ENCODE assay signal across 10 cellular contexts in genomic region chr6:108945686-108946158, GRCh38.
DNase-seq lines count a peak whose midpoint lies in the region; ATAC-seq and TF ChIP-seq lines count a peak whose summit lies in the region.
"Had no signal": no experiment of that assay in that cellular context is flagged by ENCODE, and none has a peak within 500 bp of the region (broad histone marks: within the 10 kb centered on the region; RNA-seq: fewer than 3 reads in every experiment).

No MANE protein-coding gene starts in this region.

- H3K9ac ChIP-seq in BLaER1 treated with 17β-estradiol and CSF1 and Interleukin-3, amounts not matched to agents 10 nM and 100 nM, result peak overlapping the region in 5 of 11 experiments; percentile 83 to 89 (median 86); a peak in 7 of 22 replicates
- no peak overlapping the region for H3K9ac ChIP-seq in rectal smooth muscle tissue (ENCODE audit: low read length)

- H3K36me3 ChIP-seq in BLaER1 treated with 17β-estradiol and CSF1 and Interleukin-3, amounts not matched to agents 10 nM and 100 nM, result no peaks in the 10 kb centered on the region
- H3K36me3 ChIP-seq in body of pancreas (replicated peaks in 1 of 2; ENCODE audit: insufficient read depth in 1 of 2, low read depth in 2 of 2) (no peaks in the 10 kb centered on the region), rectal smooth muscle tissue (ENCODE audit: control insufficient read depth, insufficient read depth, low read length) (no peaks in the 10 kb centered on the region)

- H3K4me2 ChIP-seq in BLaER1 treated with 17β-estradiol and CSF1 and Interleukin-3, amounts not matched to agents 10 nM and 100 nM, result peak overlapping the region; percentile 13 to 97 (median 87); a peak in 21 of 22 replicates

- H3K9me3 ChIP-seq in BLaER1 treated with 17β-estradiol and CSF1 and Interleukin-3, amounts not matched to agents 10 nM and 100 nM (replicated peaks in 1 of 11), result no peaks in the 10 kb centered on the region; a peak in 1 of 22 replicates
- H3K9me3 ChIP-seq in body of pancreas, result no peaks in the 10 kb centered on the region

- intact Hi-C loops in body of pancreas (cut with DNase I), result no loop called here

- H3K4me3 ChIP-seq in BLaER1 treated with 17β-estradiol and CSF1 and Interleukin-3, amounts not matched to agents 10 nM and 100 nM, result no peak overlapping the region
- H3K4me3 ChIP-seq in body of pancreas (no peak overlapping the region), rectal smooth muscle tissue (ENCODE audit: low read length) (peak overlapping the region; percentile 28)
- H3K4me3 ChIP-seq: SK-N-MC had no signal

- POLR2A ChIA-PET in GM10248 (lab: Yijun Ruan, JAX), result no interaction called here

- H3K27ac ChIP-seq in BLaER1 treated with 17β-estradiol and CSF1 and Interleukin-3, amounts not matched to agents 10 nM and 100 nM, result peak overlapping the region in 9 of 11 experiments; percentile 6 to 97 (median 94); a peak in 17 of 22 replicates
- H3K27ac ChIP-seq in body of pancreas (peak overlapping the region; percentile 47 to 76 (median 71)), rectal smooth muscle tissue (ENCODE audit: low read depth, low read length) (peak overlapping the region; percentile 93)
- H3K27ac ChIP-seq: SK-N-MC had no signal

- H3K27me3 ChIP-seq in BLaER1 treated with 17β-estradiol and CSF1 and Interleukin-3, amounts not matched to agents 10 nM and 100 nM, result no peaks in the 10 kb centered on the region
- H3K27me3 ChIP-seq in body of pancreas, result no peaks in the 10 kb centered on the region
- no peaks in the 10 kb centered on the region for H3K27me3 ChIP-seq in rectal smooth muscle tissue (ENCODE audit: control insufficient read depth, insufficient read depth, low read length)

- H3K4me1 ChIP-seq in BLaER1 treated with 17β-estradiol and CSF1 and Interleukin-3, amounts not matched to agents 10 nM and 100 nM, result peaks cover 77 to 96% (median 85%) of the 10 kb centered on the region in 10 experiments
- H3K4me1 ChIP-seq in body of pancreas (peaks cover 46% of the 10 kb centered on the region), rectal smooth muscle tissue (ENCODE audit: control insufficient read depth, insufficient read depth, low read length) (peaks cover 48% of the 10 kb centered on the region)

- DNase-seq in body of pancreas (peak; percentile 64 to 78 (median 74)), hypothalamus (lab: John Stamatoyannopoulos, UW) (peak in 43 of 51 donors; percentile 9 to 86 (median 47)), glomerular visceral epithelial cell (ENCODE audit: extremely low spot score) (no peak), GM10248 (ENCODE audit: extremely low spot score) (no peak)
- DNase-seq: activated naive CD8-positive, alpha-beta T cell treated with anti-CD3 and anti-CD28 coated beads, Interleukin-2, amount 10 ng/mL, durations not matched to agents 7 days and 5 days had no signal

- no peaks in the 10 kb centered on the region for H4K20me1 ChIP-seq in BLaER1 treated with 17β-estradiol and CSF1 and Interleukin-3, amounts not matched to agents 10 nM and 100 nM

- TF ChIP-seq CTCF in body of pancreas (IDR thresholded peaks at IDR 0.05) (no peak), GM10248 (IDR thresholded peaks at IDR 0.05; ENCODE audit: control extremely low read depth, extremely low read depth, low read depth, missing control alignments) (no peak)

- peak in 1 of 3 donors; percentile 4 for TF ChIP-seq POLR2A in body of pancreas (IDR thresholded peaks at IDR 0.05)

- CTCF ChIA-PET in GM10248 (lab: Yijun Ruan, JAX), result interaction anchor here (1.1 kb wide), 1 partner anchor 91 kb away, joined by 3 read pairs; no protein-coding TSS in a partner anchor

- WGBS in body of pancreas, 2 donors, result 9 to 37% methylated on average over 8 to 10 of the region's 10 CpGs

- peak; percentile 72 for ATAC-seq in body of pancreas
- no peak for ATAC-seq in GM21737 (IDR thresholded peaks at IDR 0.05; ENCODE audit: unreplicated experiment)
- ATAC-seq in GM18520 (IDR thresholded peaks at IDR 0.05; ENCODE audit: unreplicated experiment), result no peak

Comparison
In these comparisons a context has a peak if more than half of its experiments do, and no peak if none do; other contexts are left out.
1. DNase-seq: peak in body of pancreas (4 of 4) and hypothalamus (43 of 51); none in glomerular visceral epithelial cell (single experiment) and GM10248 (single experiment).
2. Peak in every context shown above with its lines, with median percentiles within 50 percentile points of each other: H3K27ac ChIP-seq.